1 cellular context compared by ENCODE assay signal in genomic region chr15:41102854-41103253, GRCh38.
TF ChIP-seq lines count a peak whose summit lies in the region.

No MANE protein-coding gene starts in this region.

TF ChIP-seq in WTC11, 78 proteins besides CTCF, POLR2A, EP300 and RAD21 (continued from another document):
- TF ChIP-seq ZNF219 (CRISPR knock-in tag; IDR thresholded peaks at IDR 0.05; ENCODE audit: borderline replicate concordance) (no peak), GABPB1 (CRISPR knock-in tag; IDR thresholded peaks at IDR 0.05) (no peak), E2F1 (CRISPR knock-in tag; IDR thresholded peaks at IDR 0.05) (no peak), JAZF1 (CRISPR knock-in tag; IDR thresholded peaks at IDR 0.05) (no peak), JUN (CRISPR knock-in tag; IDR thresholded peaks at IDR 0.05) (no peak)
